In the genomic region with DNA sequence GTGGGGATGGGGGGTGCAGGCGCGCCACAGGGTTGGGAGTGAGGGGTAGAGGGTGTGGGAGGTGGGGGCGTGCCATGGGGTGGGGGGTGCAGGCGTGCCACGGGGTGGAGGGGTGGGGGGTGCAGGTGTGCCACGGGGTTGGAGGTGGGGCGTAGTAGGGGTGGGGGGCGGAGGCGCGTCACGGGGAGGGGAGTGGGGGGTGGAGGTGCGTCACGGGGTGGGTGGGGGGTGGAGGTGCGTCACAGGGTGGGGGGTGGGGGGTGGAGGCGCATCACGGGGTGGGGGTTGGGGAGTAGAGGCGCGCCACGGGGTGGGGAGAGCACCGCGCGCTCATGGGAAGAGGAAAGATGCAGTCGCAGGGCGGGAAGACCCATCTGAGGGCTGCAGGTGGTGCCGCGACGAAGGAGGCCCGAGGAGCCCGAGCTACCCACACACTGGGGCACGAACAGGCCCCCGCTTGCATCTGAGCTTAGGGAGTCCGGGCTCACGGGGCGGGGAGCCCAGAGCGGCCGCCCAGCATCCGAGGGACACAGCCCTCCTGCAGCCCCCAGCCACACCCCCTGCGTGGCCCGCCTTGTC, we compare ENCODE assay signal across 8 cellular contexts. TPM values are rescaled to one million over a fixed set of nuclear protein-coding genes. Genes with fewer than 3 reads are reported as not detected.
DNase-seq lines count a peak whose midpoint lies in the region; ATAC-seq and TF ChIP-seq lines count a peak whose summit lies in the region.

No MANE protein-coding gene starts in this region.

- peaks cover 14% of the 10 kb centered on the region for H3K4me1 ChIP-seq in CD8-positive, alpha-beta memory T cell (ENCODE audit: insufficient read depth, low read length)

- H3K9me3 ChIP-seq in CD8-positive, alpha-beta memory T cell (ENCODE audit: low read length), result no peaks in the 10 kb centered on the region
- H3K9me3 ChIP-seq in iPS-18c (ENCODE audit: control insufficient read depth, insufficient read depth, low read length), result no peaks in the 10 kb centered on the region

- no peaks in the 10 kb centered on the region for H3K27me3 ChIP-seq in CD8-positive, alpha-beta memory T cell (ENCODE audit: insufficient read depth, low read length, poor library complexity, severe bottlenecking)

- H3K4me3 ChIP-seq in CD8-positive, alpha-beta memory T cell (ENCODE audit: low read length), result peak overlapping the region; percentile 65
- peak overlapping the region; percentile 41 for H3K4me3 ChIP-seq in iPS-18c (ENCODE audit: insufficient read depth, low read depth, low read length)

- peak in 4 of 5 donors; percentile 25 to 76 (median 60) for DNase-seq in CD8-positive, alpha-beta memory T cell
- peak; percentile 45 for DNase-seq in activated CD8-positive, alpha-beta T cell treated with anti-CD3 and anti-CD28 coated beads for 36 hours
- DNase-seq in NOMO-1 (lab: John Stamatoyannopoulos, UW; ENCODE audit: unreplicated experiment in 2 of 2) (no peak), HuH-7 (ENCODE audit: low spot score) (no peak), SKM-1 (lab: John Stamatoyannopoulos, UW; ENCODE audit: unreplicated experiment) (no peak), GDM1 (lab: John Stamatoyannopoulos, UW) (no peak)

- peak overlapping the region; percentile 43 for H3K27ac ChIP-seq in CD8-positive, alpha-beta memory T cell (ENCODE audit: low read depth, low read length)

- no peak for TF ChIP-seq CTCF in activated CD8-positive, alpha-beta T cell treated with anti-CD3 and anti-CD28 coated beads for 36 hours (IDR thresholded peaks at IDR 0.05)

- CTCF ChIA-PET in CD8-positive, alpha-beta memory T cell (lab: Charles Lee), result no interaction called here
- CTCF ChIA-PET in activated CD8-positive, alpha-beta T cell treated with anti-CD3 and anti-CD28 coated beads for 36 hours (lab: Charles Lee), result no interaction called here

- peak overlapping the region in 6 of 8 donors; percentile 77 to 91 (median 90) for H3K27ac Mint-ChIP-seq in CD8-positive, alpha-beta memory T cell
- no peak overlapping the region for H3K27ac Mint-ChIP-seq in activated CD8-positive, alpha-beta T cell treated with anti-CD3 and anti-CD28 coated beads for 36 hours

- no peaks in the 10 kb centered on the region for H3K9me3 Mint-ChIP-seq in CD8-positive, alpha-beta memory T cell
- no peaks in the 10 kb centered on the region for H3K9me3 Mint-ChIP-seq in activated CD8-positive, alpha-beta T cell treated with anti-CD3 and anti-CD28 coated beads for 36 hours

- POLR2A ChIA-PET in CD8-positive, alpha-beta memory T cell (lab: Charles Lee), result interaction anchor here (0.6 kb wide), 1 partner anchor 279 kb away, joined by 3 read pairs; no protein-coding TSS in a partner anchor
- POLR2A ChIA-PET in activated CD8-positive, alpha-beta T cell treated with anti-CD3 and anti-CD28 coated beads for 36 hours (lab: Charles Lee), result no interaction called here

- H3K36me3 ChIP-seq in CD8-positive, alpha-beta memory T cell (ENCODE audit: insufficient read depth, low read length), result no peaks in the 10 kb centered on the region

- H3K36me3 Mint-ChIP-seq in CD8-positive, alpha-beta memory T cell, result peaks cover 0 to 7% (median 0%) of the 10 kb centered on the region in 3 donors
- H3K36me3 Mint-ChIP-seq in activated CD8-positive, alpha-beta T cell treated with anti-CD3 and anti-CD28 coated beads for 36 hours (ENCODE audit: low read depth), result no peaks in the 10 kb centered on the region

- intact Hi-C loops in activated CD8-positive, alpha-beta T cell treated with anti-CD3 and anti-CD28 coated beads for 36 hours (cut with micrococcal nuclease), result no loop called here

- H3K27me3 Mint-ChIP-seq in CD8-positive, alpha-beta memory T cell, result peaks cover 1 to 9% of the 10 kb centered on the region in 2 donors
- no peaks in the 10 kb centered on the region for H3K27me3 Mint-ChIP-seq in activated CD8-positive, alpha-beta T cell treated with anti-CD3 and anti-CD28 coated beads for 36 hours

- peak overlapping the region; percentile 73 to 94 (median 85) for H3K4me3 Mint-ChIP-seq in CD8-positive, alpha-beta memory T cell
- peak overlapping the region; percentile 67 for H3K4me3 Mint-ChIP-seq in activated CD8-positive, alpha-beta T cell treated with anti-CD3 and anti-CD28 coated beads for 36 hours

- H3K4me1 Mint-ChIP-seq in CD8-positive, alpha-beta memory T cell, result peaks cover 11 to 38% (median 14%) of the 10 kb centered on the region in 3 donors
- H3K4me1 Mint-ChIP-seq in activated CD8-positive, alpha-beta T cell treated with anti-CD3 and anti-CD28 coated beads for 36 hours (ENCODE audit: low read depth), result peaks cover 9% of the 10 kb centered on the region

- peak; percentile 8 for ATAC-seq in HG02571 (IDR thresholded peaks at IDR 0.05; ENCODE audit: unreplicated experiment)
- peak; percentile 43 for ATAC-seq in activated CD8-positive, alpha-beta T cell treated with anti-CD3 and anti-CD28 coated beads for 36 hours

RNA-seq across cellular contexts. Expression of a gene that starts 37.5 kb away (rescaled TPM):
- 1 to 10 TPM; 1.8 to 3.5 TPM for total RNA-seq in CD8-positive, alpha-beta memory T cell
- polyA plus RNA-seq in CD8-positive, alpha-beta memory T cell, result 0.90 TPM
- 1 to 10 TPM; 1.4 to 1.8 TPM for total RNA-seq in activated CD8-positive, alpha-beta T cell treated with anti-CD3 and anti-CD28 coated beads for 36 hours

Comparison
In these comparisons a context has a peak if more than half of its experiments do, and no peak if none do; other contexts are left out.
1. DNase-seq: peak in CD8-positive, alpha-beta memory T cell (4 of 5) and activated CD8-positive, alpha-beta T cell treated with anti-CD3 and anti-CD28 coated beads for 36 hours (single experiment); none in NOMO-1 (0 of 2), HuH-7 (single experiment), SKM-1 (single experiment) and GDM1 (single experiment).